ENCODE assay signal across 1 cellular context in the genomic region with DNA sequence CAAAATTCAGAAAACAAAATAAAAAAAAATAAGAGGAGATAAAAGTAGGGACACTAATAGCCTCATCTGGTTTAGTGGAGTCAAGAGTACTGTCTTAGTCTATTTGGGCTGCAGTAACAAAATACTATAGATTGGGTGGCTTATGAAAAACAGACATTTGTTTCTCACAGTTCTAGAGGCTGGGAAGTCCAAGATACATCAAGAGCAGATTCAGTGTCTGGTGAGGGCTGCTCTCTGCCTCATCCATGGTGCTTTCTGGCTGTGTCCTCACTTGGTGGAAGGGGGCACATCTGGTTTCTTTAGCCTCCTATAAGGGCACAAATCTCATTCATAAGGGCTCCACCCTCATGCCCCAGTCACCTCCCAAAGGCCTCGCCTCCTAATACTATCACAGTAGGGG.
TF ChIP-seq lines count a peak whose summit lies in the region.

No MANE protein-coding gene starts in this region.

TF ChIP-seq in HepG2, 621 proteins besides CTCF, POLR2A, EP300 and RAD21 (continued from another document):
- no peak for TF ChIP-seq ZNF773 (CRISPR knock-in tag; IDR thresholded peaks at IDR 0.05; ENCODE audit: borderline replicate concordance)
